Comparison of ENCODE assay signal across 1 cellular context in genomic region chr5:93621340-93621872, GRCh38.
TF ChIP-seq lines count a peak whose summit lies in the region.

No MANE protein-coding gene starts in this region.

TF ChIP-seq in HEK293, 187 proteins besides CTCF, POLR2A, EP300 and RAD21 (continued from another document and continues in another):
- no peak for TF ChIP-seq ZNF513 (tag by site-specific recombination; IDR thresholded peaks at IDR 0.05)
- no peak for TF ChIP-seq SCRT1 (tag by site-specific recombination; IDR thresholded peaks at IDR 0.05; ENCODE audit: borderline replicate concordance)
- no peak for TF ChIP-seq ZNF623 (tag by site-specific recombination; IDR thresholded peaks at IDR 0.05)
- TF ChIP-seq ZNF239 (tag by site-specific recombination; IDR thresholded peaks at IDR 0.05), result no peak
- TF ChIP-seq RBAK (tag by site-specific recombination; IDR thresholded peaks at IDR 0.05), result no peak
- no peak for TF ChIP-seq ZNF521 (tag by site-specific recombination; IDR thresholded peaks at IDR 0.05)
- no peak for TF ChIP-seq ZNF416 (tag by site-specific recombination; IDR thresholded peaks at IDR 0.05)
- no peak; the same call in 1 of the 2 replicates for TF ChIP-seq ZIC2 (tag by site-specific recombination; IDR thresholded peaks at IDR 0.05)
- TF ChIP-seq ZNF2 (tag by site-specific recombination; IDR thresholded peaks at IDR 0.05), result 0 out of 2 replicates have a peak, but pooled peaks have one; percentile 40
- TF ChIP-seq ZNF747 (tag by site-specific recombination; IDR thresholded peaks at IDR 0.05), result no peak
- no peak for TF ChIP-seq ZNF350 (tag by site-specific recombination; IDR thresholded peaks at IDR 0.05)
- TF ChIP-seq ZNF660 (tag by site-specific recombination; IDR thresholded peaks at IDR 0.05), result peak; percentile 84
- TF ChIP-seq ZNF19 (tag by site-specific recombination; IDR thresholded peaks at IDR 0.05; ENCODE audit: low read depth), result no peak
- peak; percentile 38; the same call in 1 of the 2 replicates for TF ChIP-seq ZNF76 (tag by site-specific recombination; IDR thresholded peaks at IDR 0.05; ENCODE audit: borderline replicate concordance, low read depth)
- TF ChIP-seq ZXDB (tag by site-specific recombination; IDR thresholded peaks at IDR 0.05), result peak; percentile 59
- no peak for TF ChIP-seq ZNF433 (tag by site-specific recombination; IDR thresholded peaks at IDR 0.05; ENCODE audit: low read depth)
- no peak for TF ChIP-seq ZNF677 (tag by site-specific recombination; IDR thresholded peaks at IDR 0.05)
- peak; percentile 86 for TF ChIP-seq KLF1 (tag by site-specific recombination; IDR thresholded peaks at IDR 0.05)
- no peak for TF ChIP-seq ZNF26 (tag by site-specific recombination; IDR thresholded peaks at IDR 0.05)
- TF ChIP-seq PATZ1 (tag by site-specific recombination; IDR thresholded peaks at IDR 0.05), result peak; percentile 84
- TF ChIP-seq ZFHX2 (tag by site-specific recombination; conservative IDR thresholded peaks at IDR 0.05), result peak; percentile 72
- TF ChIP-seq SP7 (tag by site-specific recombination; IDR thresholded peaks at IDR 0.05), result peak; percentile 82
- TF ChIP-seq ZNF18 (tag by site-specific recombination; IDR thresholded peaks at IDR 0.05), result no peak
- TF ChIP-seq ZNF785 (tag by site-specific recombination; IDR thresholded peaks at IDR 0.05), result peak; percentile 99
- peak; percentile 85 for TF ChIP-seq ZBTB17 (tag by site-specific recombination; IDR thresholded peaks at IDR 0.05)
- no peak for TF ChIP-seq ZNF138 (tag by site-specific recombination; IDR thresholded peaks at IDR 0.05; ENCODE audit: borderline replicate concordance)
- no peak for TF ChIP-seq ZNF16 (tag by site-specific recombination; IDR thresholded peaks at IDR 0.05; ENCODE audit: low read depth)
- TF ChIP-seq IKZF3 (tag by site-specific recombination; IDR thresholded peaks at IDR 0.05), result peak; percentile 100
- TF ChIP-seq ZNF157 (tag by site-specific recombination; IDR thresholded peaks at IDR 0.05), result no peak
- TF ChIP-seq ZBTB8A (tag by site-specific recombination; IDR thresholded peaks at IDR 0.05), result peak; percentile 99
- peak; percentile 60; the same call in 1 of the 2 replicates for TF ChIP-seq ZNF366 (tag by site-specific recombination; conservative IDR thresholded peaks at IDR 0.05)
- no peak for TF ChIP-seq ZNF184 (tag by site-specific recombination; IDR thresholded peaks at IDR 0.05)
- no peak for TF ChIP-seq YY1 (tag by site-specific recombination; IDR thresholded peaks at IDR 0.05)
- peak; percentile 85 for TF ChIP-seq KLF9 (tag by site-specific recombination; IDR thresholded peaks at IDR 0.05; ENCODE audit: low read depth)
- TF ChIP-seq ZBTB11 (tag by site-specific recombination; conservative IDR thresholded peaks at IDR 0.05; ENCODE audit: low read depth), result peak; percentile 98
- no peak for TF ChIP-seq ZNF488 (tag by site-specific recombination; IDR thresholded peaks at IDR 0.05)
- no peak for TF ChIP-seq ZNF544 (tag by site-specific recombination; IDR thresholded peaks at IDR 0.05)
- TF ChIP-seq HOXA7 (CRISPR knock-in tag; IDR thresholded peaks at IDR 0.05; ENCODE audit: borderline replicate concordance), result no peak
- TF ChIP-seq BCL11A (tag by site-specific recombination; IDR thresholded peaks at IDR 0.05; ENCODE audit: low read depth), result no peak; the same call in 1 of the 2 replicates
- TF ChIP-seq ZNF341 (tag by site-specific recombination; IDR thresholded peaks at IDR 0.05; ENCODE audit: low read depth), result peak; percentile 80
- TF ChIP-seq PRDM10 (tag by site-specific recombination; IDR thresholded peaks at IDR 0.05), result peak; percentile 92
- no peak for TF ChIP-seq ZNF558 (tag by site-specific recombination; IDR thresholded peaks at IDR 0.05)
- no peak for TF ChIP-seq ZFP69B (tag by site-specific recombination; IDR thresholded peaks at IDR 0.05)
- TF ChIP-seq REPIN1 (tag by site-specific recombination; IDR thresholded peaks at IDR 0.05; ENCODE audit: low read depth), result no peak
- TF ChIP-seq ZNF324 (tag by site-specific recombination; IDR thresholded peaks at IDR 0.05), result 0 out of 2 replicates have a peak, but pooled peaks have one; percentile 26
- TF ChIP-seq ZNF580 (tag by site-specific recombination; IDR thresholded peaks at IDR 0.05), result no peak
- no peak for TF ChIP-seq HIC1 (tag by site-specific recombination; IDR thresholded peaks at IDR 0.05)
- no peak for TF ChIP-seq ZNF37A (tag by site-specific recombination; IDR thresholded peaks at IDR 0.05)
- peak; percentile 68 for TF ChIP-seq WT1 (tag by site-specific recombination; IDR thresholded peaks at IDR 0.05)
- TF ChIP-seq EGR2 (tag by site-specific recombination; IDR thresholded peaks at IDR 0.05; ENCODE audit: low read depth), result peak; percentile 59
